In the genomic region with DNA sequence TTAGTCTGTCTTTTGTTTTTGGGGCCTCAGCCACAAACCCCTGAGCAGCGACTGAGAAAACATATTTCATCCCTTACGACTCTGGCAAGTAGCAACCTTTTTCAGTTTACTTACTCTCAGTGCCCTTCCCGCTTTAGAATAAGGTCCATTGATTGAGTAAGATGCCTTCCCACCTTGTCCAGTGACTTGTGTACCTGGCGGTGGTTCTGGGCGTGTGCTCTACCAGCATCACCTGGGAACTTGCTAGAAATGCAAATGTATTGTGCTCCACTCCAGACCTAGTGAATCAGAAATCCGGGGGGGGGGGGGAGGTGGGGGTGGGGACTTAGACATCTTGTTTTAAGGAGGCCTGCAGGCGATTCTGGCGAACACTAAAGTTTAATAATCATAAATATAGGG, we compare ENCODE assay signal across 11 cellular contexts.
DNase-seq lines count a peak whose midpoint lies in the region; ATAC-seq and TF ChIP-seq lines count a peak whose summit lies in the region.
"Had no signal": no experiment of that assay in that cellular context is flagged by ENCODE, and none has a peak within 500 bp of the region (broad histone marks: within the 10 kb centered on the region; RNA-seq: fewer than 3 reads in every experiment).

No MANE protein-coding gene starts in this region.

- H3K4me3 ChIP-seq in spleen (peak overlapping the region in 6 of 8 donors; percentile 31 to 63 (median 38)), thyroid gland (replicated peaks in 1 of 3) (no peak overlapping the region)

- peaks cover 0 to 13% (median 0%) of the 10 kb centered on the region in 6 donors for H3K36me3 ChIP-seq in spleen
- no peaks in the 10 kb centered on the region for H3K36me3 ChIP-seq in thyroid gland
- H3K36me3 ChIP-seq: gastrocnemius medialis had no signal

- no peaks in the 10 kb centered on the region for H3K27me3 Mint-ChIP-seq in activated CD4-positive, alpha-beta T cell treated with anti-CD3 and anti-CD28 coated beads, Interleukin-2, amount 10 ng/mL, durations not matched to agents 7 days and 5 days
- peaks cover 13% of the 10 kb centered on the region for H3K27me3 Mint-ChIP-seq in dendritic cell treated with granulocyte-macrophage colony-stimulating factor and Interleukin-4, amounts not matched to agents 40 ng/mL and 50 ng/mL, for 4 days

- POLR2A ChIA-PET in activated CD4-positive, alpha-beta T cell treated with anti-CD3 and anti-CD28 coated beads, Interleukin-2, amount 10 ng/mL, durations not matched to agents 7 days and 5 days (lab: Charles Lee), result interaction anchor here (1.0 to 1.1 kb wide), 2 partner anchors 49 to 414 kb away, joined by 3 to 6 read pairs; a partner anchor contains a TSS

- peak in 1 of 3 donors; percentile 33 for TF ChIP-seq POLR2A in spleen (IDR thresholded peaks at IDR 0.05)
- TF ChIP-seq POLR2A in thyroid gland (IDR thresholded peaks at IDR 0.05), result no peak

- CTCF ChIA-PET in activated CD4-positive, alpha-beta T cell treated with anti-CD3 and anti-CD28 coated beads, Interleukin-2, amount 10 ng/mL, durations not matched to agents 7 days and 5 days (lab: Charles Lee), result interaction anchor here (0.6 to 3.3 kb wide), 28 partner anchors 9 to 402 kb away, joined by 3 to 27 read pairs (median 6); no protein-coding TSS in a partner anchor

- intact Hi-C loops in dendritic cell treated with granulocyte-macrophage colony-stimulating factor and Interleukin-4, amounts not matched to agents 40 ng/mL and 50 ng/mL, for 4 days (cut with micrococcal nuclease), result loop anchor here (1.0 kb wide), 1 partner anchor 48 kb away; no protein-coding TSS in a partner anchor
- intact Hi-C loops in spleen (cut with DNase I; ENCODE audit: low total_unique reads) (no loop called here), thyroid gland (cut with DNase I) (no loop called here)

- H3K9me3 Mint-ChIP-seq in activated CD4-positive, alpha-beta T cell treated with anti-CD3 and anti-CD28 coated beads, Interleukin-2, amount 10 ng/mL, durations not matched to agents 7 days and 5 days, result peaks cover 3% of the 10 kb centered on the region
- no peaks in the 10 kb centered on the region for H3K9me3 Mint-ChIP-seq in dendritic cell treated with granulocyte-macrophage colony-stimulating factor and Interleukin-4, amounts not matched to agents 40 ng/mL and 50 ng/mL, for 4 days
- H3K9me3 Mint-ChIP-seq: nephron had no signal

- H3K36me3 Mint-ChIP-seq in activated CD4-positive, alpha-beta T cell treated with anti-CD3 and anti-CD28 coated beads, Interleukin-2, amount 10 ng/mL, durations not matched to agents 7 days and 5 days (ENCODE audit: low read depth), result peaks cover 1% of the 10 kb centered on the region
- no peaks in the 10 kb centered on the region for H3K36me3 Mint-ChIP-seq in dendritic cell treated with granulocyte-macrophage colony-stimulating factor and Interleukin-4, amounts not matched to agents 40 ng/mL and 50 ng/mL, for 4 days (ENCODE audit: low read depth)

- peak; percentile 19 for ATAC-seq in HG03442 (IDR thresholded peaks at IDR 0.05; ENCODE audit: unreplicated experiment)

- H3K9me3 ChIP-seq in spleen (no peaks in the 10 kb centered on the region), thyroid gland (no peaks in the 10 kb centered on the region)
- H3K9me3 ChIP-seq: gastrocnemius medialis had no signal

- TF ChIP-seq CTCF in spleen (IDR thresholded peaks at IDR 0.05 in 8 of 11, conservative IDR thresholded peaks at IDR 0.05 in 3 of 11) (no peak), thyroid gland (IDR thresholded peaks at IDR 0.05) (no peak)

- H3K27ac ChIP-seq in spleen, result peak overlapping the region; percentile 78 to 89 (median 81)
- no peak overlapping the region for H3K27ac ChIP-seq in thyroid gland
- H3K27ac ChIP-seq: gastrocnemius medialis had no signal

- DNase-seq in activated CD4-positive, alpha-beta T cell treated with anti-CD3 and anti-CD28 coated beads, Interleukin-2, amount 10 ng/mL, durations not matched to agents 7 days and 5 days, result no peak
- DNase-seq in activated CD4-positive, alpha-beta T cell treated with anti-CD3 and anti-CD28 coated beads, Interleukin-2, amount 50 U/mL, for 4 hours, result no peak
- no peak for DNase-seq in spleen
- no peak for DNase-seq in GDM1 (lab: John Stamatoyannopoulos, UW)
- no peak for DNase-seq in NCI-H187 treated with DMSO at 0.1 percent for 48 hours (lab: John Stamatoyannopoulos, UW)
- no peak for DNase-seq in thyroid gland
- DNase-seq: NCI-H2029 had no signal

- peaks cover 72% of the 10 kb centered on the region for H3K4me1 Mint-ChIP-seq in activated CD4-positive, alpha-beta T cell treated with anti-CD3 and anti-CD28 coated beads, Interleukin-2, amount 10 ng/mL, durations not matched to agents 7 days and 5 days
- H3K4me1 Mint-ChIP-seq in dendritic cell treated with granulocyte-macrophage colony-stimulating factor and Interleukin-4, amounts not matched to agents 40 ng/mL and 50 ng/mL, for 4 days (ENCODE audit: low read depth), result peaks cover 12% of the 10 kb centered on the region

- peak overlapping the region; percentile 98 for H3K27ac Mint-ChIP-seq in activated CD4-positive, alpha-beta T cell treated with anti-CD3 and anti-CD28 coated beads, Interleukin-2, amount 10 ng/mL, durations not matched to agents 7 days and 5 days
- H3K27ac Mint-ChIP-seq in dendritic cell treated with granulocyte-macrophage colony-stimulating factor and Interleukin-4, amounts not matched to agents 40 ng/mL and 50 ng/mL, for 4 days, result peak overlapping the region; percentile 65

- H3K27me3 ChIP-seq in spleen (replicated peaks in 1 of 7), result no peaks in the 10 kb centered on the region
- H3K27me3 ChIP-seq in thyroid gland, result no peaks in the 10 kb centered on the region

- 11 to 19% (median 16%) methylated on average over 8 of the region's 8 CpGs for WGBS in spleen, 5 donors
- 20% methylated on average over 8 of the region's 8 CpGs for WGBS in thyroid gland, 2 donors

- H3K4me1 ChIP-seq in spleen, result peaks cover 18 to 65% (median 51%) of the 10 kb centered on the region in 6 donors
- peaks cover 0 to 4% of the 10 kb centered on the region in 2 donors for H3K4me1 ChIP-seq in thyroid gland

- peak overlapping the region; percentile 73 for H3K4me3 Mint-ChIP-seq in activated CD4-positive, alpha-beta T cell treated with anti-CD3 and anti-CD28 coated beads, Interleukin-2, amount 10 ng/mL, durations not matched to agents 7 days and 5 days
- peak overlapping the region; percentile 70 for H3K4me3 Mint-ChIP-seq in dendritic cell treated with granulocyte-macrophage colony-stimulating factor and Interleukin-4, amounts not matched to agents 40 ng/mL and 50 ng/mL, for 4 days

Comparison
In these comparisons a context has a peak if more than half of its experiments do, and no peak if none do; other contexts are left out.
1. H3K27ac ChIP-seq: peak in spleen (8 of 8); none in thyroid gland (0 of 3).
2. H3K4me3 ChIP-seq: peak in spleen (6 of 8); none in thyroid gland (0 of 3).